ENCODE assay signal across 17 cellular contexts in genomic region chr14:22613736-22614239, GRCh38. TPM values are rescaled to one million over a fixed set of nuclear protein-coding genes. Genes with fewer than 3 reads are reported as not detected.
A peak's percentile ranks its signal among the peaks of the same experiment; 100 is the strongest.
DNase-seq lines count a peak whose midpoint lies in the region; ATAC-seq and TF ChIP-seq lines count a peak whose summit lies in the region.
"Had no signal": no experiment of that assay in that cellular context is flagged by ENCODE, and none has a peak within 500 bp of the region (broad histone marks: within the 10 kb centered on the region; RNA-seq: fewer than 3 reads in every experiment).

No MANE protein-coding gene starts in this region.

- H3K9me3 ChIP-seq in AG04450 (ENCODE audit: control insufficient read depth, insufficient read depth, low read length) (no peaks in the 10 kb centered on the region), SJCRH30 (replicated peaks) (peaks cover 3% of the 10 kb centered on the region; the same call in 1 of the 2 replicates), iPS-15b (ENCODE audit: control insufficient read depth, insufficient read depth, low read length) (no peaks in the 10 kb centered on the region)
- H3K9me3 ChIP-seq: right atrium auricular region had no signal

- no peak for DNase-seq in AG04450 (ENCODE audit: low read depth, low spot score)
- no peak for DNase-seq in SJCRH30
- DNase-seq in sciatic nerve (ENCODE audit: low spot score): no peak
- DNase-seq in stimulated activated CD4-positive, alpha-beta T cell treated with anti-CD3 and anti-CD28 coated beads, Interleukin-15, amount 100 ng/mL, for 24 hours: no peak
- no peak for DNase-seq in LoVo (ENCODE audit: low spot score)
- DNase-seq: activated B cell treated with CpG ODN at 0.5 μM for 24 hours, anterior cingulate cortex, DMS79 treated with DMSO at 0.1 percent for 48 hours, NCI-H1436, NCI-H526, SHP77 treated with DMSO at 0.1 percent for 48 hours had no signal

- H3K9ac ChIP-seq in iPS-15b (ENCODE audit: low read depth, low read length): peak overlapping the region; percentile 2

- H3K27ac ChIP-seq in AG04450 (ENCODE audit: low read depth, low read length) (peak overlapping the region; percentile 82), SJCRH30 (peak overlapping the region; percentile 90)
- H3K27ac ChIP-seq: right atrium auricular region had no signal

- H3K36me3 ChIP-seq in SJCRH30 (peaks cover 14% of the 10 kb centered on the region; the same call in 1 of the 2 replicates), iPS-15b (ENCODE audit: control insufficient read depth, insufficient read depth, low read length) (peaks cover 19% of the 10 kb centered on the region)

- H3K27me3 ChIP-seq in AG04450 (ENCODE audit: control insufficient read depth, insufficient read depth, low read length): no peaks in the 10 kb centered on the region
- H3K27me3 ChIP-seq in SJCRH30: no peaks in the 10 kb centered on the region
- no peaks in the 10 kb centered on the region for H3K27me3 ChIP-seq in iPS-15b (ENCODE audit: control insufficient read depth, insufficient read depth, low read length)
- H3K27me3 ChIP-seq: right atrium auricular region had no signal

- H3K4me3 ChIP-seq in AG04450 (ENCODE audit: low read depth, low read length) (no peak overlapping the region), SJCRH30 (no peak overlapping the region), iPS-15b (ENCODE audit: low read depth, low read length) (no peak overlapping the region)
- H3K4me3 ChIP-seq: GM12878, right atrium auricular region had no signal

- ATAC-seq in sciatic nerve: peak; percentile 14
- no peak for ATAC-seq in HG03378 (IDR thresholded peaks at IDR 0.05; ENCODE audit: unreplicated experiment)
- no peak for ATAC-seq in GM21723 (IDR thresholded peaks at IDR 0.05; ENCODE audit: unreplicated experiment)

- CTCF ChIA-PET in AG04450 (lab: Charles Lee): interaction anchor here (1.0 to 1.2 kb wide), 3 partner anchors 15 to 259 kb away, joined by 3 to 5 read pairs (median 3); partner anchors contain the start of gene ABHD4

- no peak for TF ChIP-seq CTCF in AG04450 (IDR thresholded peaks at IDR 0.05; ENCODE audit: low read depth, low read length)

- peaks cover 21% of the 10 kb centered on the region for H3K4me1 ChIP-seq in SJCRH30
- H3K4me1 ChIP-seq in iPS-15b (ENCODE audit: control insufficient read depth, insufficient read depth, low read length): peaks cover 6% of the 10 kb centered on the region

- POLR2A ChIA-PET in AG04450 (lab: Yijun Ruan, JAX): no interaction called here

- intact Hi-C loops in sciatic nerve (cut with DNase I): no loop called here

RNA-seq across cellular contexts. Expression of gene ABHD4, which starts 15.7 kb away (rescaled TPM):
- polyA plus RNA-seq in AG04450 (2011; rRNA removed): 42.1 and 49.4 TPM in 2 replicates
- polyA minus RNA-seq in AG04450 (2011; rRNA and poly(A)+ RNA removed): 39.7 and 44.9 TPM in 2 replicates
- 6.1 and 7.2 TPM in 2 replicates for total RNA-seq in SJCRH30 (2014; rRNA removed; shearing (Covaris generic))
- total RNA-seq in sciatic nerve: 45.2 TPM

RNA-seq across cellular contexts. Expression of gene DAD1, which starts 24.8 kb away (rescaled TPM):
- polyA plus RNA-seq in AG04450 (2011; rRNA removed): 420 and 467 TPM in 2 replicates
- polyA minus RNA-seq in AG04450 (2011; rRNA and poly(A)+ RNA removed): 143 and 159 TPM in 2 replicates
- 225 and 241 TPM in 2 replicates for total RNA-seq in SJCRH30 (2014; rRNA removed; shearing (Covaris generic))
- 163 TPM for total RNA-seq in sciatic nerve

RNA-seq across cellular contexts. Expression of gene OR6J1, which starts 30.4 kb away (rescaled TPM):
- polyA plus RNA-seq in AG04450 (2011; rRNA removed): not detected in 2 replicates
- not detected in 2 replicates for polyA minus RNA-seq in AG04450 (2011; rRNA and poly(A)+ RNA removed)
- total RNA-seq in SJCRH30 (2014; rRNA removed; shearing (Covaris generic)): not detected in 2 replicates
- not detected for total RNA-seq in sciatic nerve
- total RNA-seq: activated B cell treated with CpG ODN at 0.5 μM for 24 hours, GM12878, H4, right atrium auricular region had no signal
- polyA plus RNA-seq: GM12878 had no signal
